Comparison of ENCODE assay signal across 17 cellular contexts in the genomic region with DNA sequence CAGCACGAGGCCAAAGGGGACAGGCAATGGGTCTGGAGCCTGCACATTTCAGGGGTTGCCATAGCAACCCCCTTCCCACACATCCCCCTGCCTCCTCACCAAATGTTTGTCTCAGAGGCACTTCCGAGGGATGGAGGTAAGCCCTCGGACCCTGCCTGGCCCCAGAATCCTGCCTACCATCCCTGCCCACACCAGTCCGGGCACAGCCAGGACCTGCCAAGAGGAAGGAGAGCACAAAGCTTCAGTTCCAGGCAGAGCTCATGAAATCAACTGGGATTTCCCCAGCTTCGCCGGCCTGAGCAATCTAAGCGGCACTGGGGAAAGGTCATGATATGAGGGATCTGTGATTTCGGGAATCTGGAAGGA.
DNase-seq lines count a peak whose midpoint lies in the region; ATAC-seq, FAIRE-seq and TF ChIP-seq lines count a peak whose summit lies in the region.
"Had no signal": no experiment of that assay in that cellular context is flagged by ENCODE, and none has a peak within 500 bp of the region (broad histone marks: within the 10 kb centered on the region; RNA-seq: fewer than 3 reads in every experiment).

No MANE protein-coding gene starts in this region.

- no peaks in the 10 kb centered on the region for H4K20me1 ChIP-seq in HepG2 (ENCODE audit: insufficient read depth, low read length)
- H4K20me1 ChIP-seq: BLaER1 treated with 17β-estradiol and CSF1 and Interleukin-3, amounts not matched to agents 10 nM and 100 nM had no signal

- CTCF ChIA-PET in HepG2 (lab: Yijun Ruan, JAX; ENCODE audit: low intra/inter-chr PET ratio, low total read pairs), result no interaction called here

- TF ChIP-seq RAD21 in HepG2 (CRISPR knock-in tag; IDR thresholded peaks at IDR 0.05), result no peak

- ATAC-seq in heart left ventricle (peak in 3 of 4 donors; percentile 38 to 63 (median 59)), HepG2 (no peak), HG03457 (IDR thresholded peaks at IDR 0.05; ENCODE audit: unreplicated experiment) (no peak), HG02852 (IDR thresholded peaks at IDR 0.05; ENCODE audit: unreplicated experiment) (no peak), GM21423 (IDR thresholded peaks at IDR 0.05; ENCODE audit: unreplicated experiment) (no peak)

- H3K36me3 ChIP-seq in heart left ventricle (no peaks in the 10 kb centered on the region), HepG2 (replicated peaks in 1 of 2; ENCODE audit: control insufficient read depth in 1 of 2, insufficient read depth in 2 of 2, low read length in 2 of 2) (no peaks in the 10 kb centered on the region)
- H3K36me3 ChIP-seq: BLaER1 treated with 17β-estradiol and CSF1 and Interleukin-3, amounts not matched to agents 10 nM and 100 nM; HAP-1 had no signal

- H2AFZ ChIP-seq in HepG2 (ENCODE audit: low read length), result no peak overlapping the region
- H2AFZ ChIP-seq: PC-9 had no signal

- no peaks in the 10 kb centered on the region for H3K9me3 ChIP-seq in heart left ventricle
- no peaks in the 10 kb centered on the region for H3K9me3 ChIP-seq in HepG2 (ENCODE audit: low read length)
- H3K9me3 ChIP-seq: HAP-1 had no signal

- no peaks in the 10 kb centered on the region for H3K27me3 ChIP-seq in heart left ventricle
- H3K27me3 ChIP-seq in HepG2 (ENCODE audit: control insufficient read depth in 1 of 2, insufficient read depth in 2 of 2, low read length in 2 of 2), result peaks cover 0 to 36% of the 10 kb centered on the region in 2 experiments; a peak in 3 of 5 replicates
- H3K27me3 ChIP-seq: BLaER1 treated with 17β-estradiol and CSF1 and Interleukin-3, amounts not matched to agents 10 nM and 100 nM had no signal

- no peak overlapping the region for H3K27ac ChIP-seq in heart left ventricle
- peak overlapping the region; percentile 39 for H3K27ac ChIP-seq in cingulate gyrus (ENCODE audit: low read depth, low read length)
- no peak overlapping the region for H3K27ac ChIP-seq in HepG2 (ENCODE audit: extremely low read length, insufficient read depth, low read length)
- H3K27ac ChIP-seq: 22Rv1; BLaER1 treated with 17β-estradiol and CSF1 and Interleukin-3, amounts not matched to agents 10 nM and 100 nM; PC-9; SK-N-MC had no signal

- no peak overlapping the region for H3K4me2 ChIP-seq in HepG2 (ENCODE audit: low read depth, low read length)
- H3K4me2 ChIP-seq: PC-9 had no signal

- TF ChIP-seq CTCF in heart left ventricle (IDR thresholded peaks at IDR 0.05) (no peak), HepG2 (CRISPR knock-in tag; IDR thresholded peaks at IDR 0.05) (no peak)

- H3K4me3 ChIP-seq in heart left ventricle (no peak overlapping the region), HepG2 (replicated peaks in 1 of 3; ENCODE audit: insufficient read depth in 1 of 3, low read depth in 2 of 3, low read length in 3 of 3) (no peak overlapping the region)
- H3K4me3 ChIP-seq: BLaER1 treated with 17β-estradiol and CSF1 and Interleukin-3, amounts not matched to agents 10 nM and 100 nM; HAP-1; PC-9; SK-N-MC had no signal

- no peak overlapping the region for H3K9ac ChIP-seq in HepG2 (ENCODE audit: insufficient read depth, low read depth, low read length)
- H3K9ac ChIP-seq: BLaER1 treated with 17β-estradiol and CSF1 and Interleukin-3, amounts not matched to agents 10 nM and 100 nM had no signal

- 50 to 60% (median 56%) methylated on average over 8 of the region's 8 CpGs for WGBS in heart left ventricle, 4 donors
- 3% methylated on average over 4 of the region's 8 CpGs for WGBS in HepG2 (ENCODE audit: low lambda C conversion rate)

- TF ChIP-seq POLR2A in heart left ventricle (IDR thresholded peaks at IDR 0.05) (no peak), HepG2 (IDR thresholded peaks at IDR 0.05; ENCODE audit: insufficient read depth in 1 of 2, low read depth in 2 of 2, low read length in 2 of 2) (no peak)

- H3K4me1 ChIP-seq in heart left ventricle (peaks cover 0 to 8% (median 0%) of the 10 kb centered on the region in 12 donors), HepG2 (ENCODE audit: insufficient read depth, low read length) (no peaks in the 10 kb centered on the region)

- FAIRE-seq in HepG2 (lab: Jason Lieb, UNC), result no peak

- DNase-seq in heart left ventricle (no peak), cardiac septum (ENCODE audit: low spot score) (no peak), HepG2 (ENCODE audit: low spot score) (no peak), A172 (ENCODE audit: low spot score) (no peak)
- DNase-seq: KG1, NCI-H1092, NCI-H1694, NCI-H345 had no signal

- no peaks in the 10 kb centered on the region for H3K79me2 ChIP-seq in HepG2 (ENCODE audit: insufficient read depth, low read length)

- intact Hi-C loops in heart left ventricle (cut with DNase I) (no loop called here), cardiac septum (cut with DNase I) (no loop called here), HepG2 (cut with micrococcal nuclease; ENCODE audit: unreplicated experiment) (no loop called here)

- no TSS peak for BruUV-seq in HepG2 (replicated peaks; lab: Mats Ljungman, UMichigan)

- POLR2A ChIA-PET in HepG2 (lab: Yijun Ruan, JAX), result no interaction called here

- in situ Hi-C loops in HepG2 (cut with HindIII; ENCODE audit: extremely low pct_ligation_motif_present, low pct_unique_long_range_greater_than_20kb), result no loop called here

- TF ChIP-seq EP300 in HepG2 (IDR thresholded peaks at IDR 0.05; ENCODE audit: low read depth in 2 of 2, low read length in 2 of 2), result no peak
- TF ChIP-seq EP300 in HepG2 (CRISPR knock-in tag; IDR thresholded peaks at IDR 0.05; ENCODE audit: borderline replicate concordance), result no peak

TF ChIP-seq in HepG2, 621 proteins besides CTCF, POLR2A, EP300 and RAD21:
- TF ChIP-seq RFX1 (IDR thresholded peaks at IDR 0.05) (peak; percentile 21; the same call in 1 of the 2 replicates), ESRRA (CRISPR knock-in tag; IDR thresholded peaks at IDR 0.05; ENCODE audit: low read depth) (no peak)
TF ChIP-seq in HepG2: peak in this region for 1.

Comparison
In these comparisons a context has a peak if more than half of its experiments do, and no peak if none do; other contexts are left out.
1. ATAC-seq: peak in heart left ventricle (3 of 4); none in HepG2 (single experiment), HG03457 (single experiment), HG02852 (single experiment) and GM21423 (single experiment).